In the genomic region with DNA sequence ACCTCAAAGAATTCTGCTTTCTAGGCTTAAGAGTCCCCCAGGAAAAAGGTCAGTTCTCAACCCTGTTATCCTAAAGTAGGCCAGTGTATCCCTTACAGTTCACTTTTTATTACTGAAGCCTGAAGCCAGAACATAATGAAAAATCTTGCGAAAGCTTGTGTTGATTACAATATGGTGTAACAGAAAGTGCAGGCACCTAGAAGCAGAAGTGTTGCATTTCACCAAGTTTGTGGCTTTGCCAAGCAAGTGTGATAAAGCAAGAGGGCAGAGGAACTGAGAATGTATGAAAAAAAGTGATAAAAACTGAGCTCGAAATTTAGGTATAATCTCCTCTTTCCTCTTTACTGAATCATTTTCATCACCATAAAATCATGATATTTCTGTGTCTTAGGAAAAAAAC, we compare ENCODE assay signal across 10 cellular contexts. TPM values are rescaled to one million over a fixed set of nuclear protein-coding genes. Genes with fewer than 3 reads are reported as not detected.
DNase-seq lines count a peak whose midpoint lies in the region; ATAC-seq and TF ChIP-seq lines count a peak whose summit lies in the region.
"Had no signal": no experiment of that assay in that cellular context is flagged by ENCODE, and none has a peak within 500 bp of the region (broad histone marks: within the 10 kb centered on the region; RNA-seq: fewer than 3 reads in every experiment).

No MANE protein-coding gene starts in this region.

- no peaks in the 10 kb centered on the region for H3K27me3 Mint-ChIP-seq in WTC11 (ENCODE audit: low read depth)

- H3K4me1 ChIP-seq in heart right ventricle (peaks cover 0 to 47% (median 7%) of the 10 kb centered on the region in 9 donors), upper lobe of right lung (peaks cover 4% of the 10 kb centered on the region), suprapubic skin (no peaks in the 10 kb centered on the region)

- H3K9me3 Mint-ChIP-seq in WTC11, result peaks cover 16% of the 10 kb centered on the region

- TF ChIP-seq CTCF in heart right ventricle (IDR thresholded peaks at IDR 0.05), result no peak
- TF ChIP-seq CTCF in WTC11 (IDR thresholded peaks at IDR 0.05), result no peak
- TF ChIP-seq CTCF in upper lobe of right lung (IDR thresholded peaks at IDR 0.05), result no peak
- TF ChIP-seq CTCF in suprapubic skin (IDR thresholded peaks at IDR 0.05), result no peak

- H3K36me3 ChIP-seq in heart right ventricle (peaks cover 0 to 11% (median 0%) of the 10 kb centered on the region in 9 donors), upper lobe of right lung (no peaks in the 10 kb centered on the region), suprapubic skin (no peaks in the 10 kb centered on the region)

- H3K4me3 ChIP-seq in heart right ventricle, result peak overlapping the region in 1 of 10 donors; percentile 2
- no peak overlapping the region for H3K4me3 ChIP-seq in upper lobe of right lung
- H3K4me3 ChIP-seq in suprapubic skin, result no peak overlapping the region
- H3K4me3 ChIP-seq: SK-N-MC had no signal

- H3K36me3 Mint-ChIP-seq in WTC11, result peaks cover 17% of the 10 kb centered on the region

- ATAC-seq in left cardiac atrium (peak; percentile 50 to 69), heart right ventricle (no peak), HG03135 (IDR thresholded peaks at IDR 0.05; ENCODE audit: unreplicated experiment) (peak; percentile 58), WTC11 (no peak), upper lobe of right lung (peak; percentile 84)
- ATAC-seq: left colon had no signal

- no peak for TF ChIP-seq EP300 in suprapubic skin (IDR thresholded peaks at IDR 0.05)

- WGBS in heart right ventricle, 2 donors, result 51 to 76% methylated on average over 2 of the region's 2 CpGs
- 73% methylated on average over 2 of the region's 2 CpGs for WGBS in suprapubic skin

- H3K27me3 ChIP-seq in heart right ventricle, result no peaks in the 10 kb centered on the region
- no peaks in the 10 kb centered on the region for H3K27me3 ChIP-seq in upper lobe of right lung
- no peaks in the 10 kb centered on the region for H3K27me3 ChIP-seq in suprapubic skin

- H3K4me1 Mint-ChIP-seq in WTC11, result peaks cover 9% of the 10 kb centered on the region

- intact Hi-C loops in left cardiac atrium (cut with DNase I), result no loop called here
- intact Hi-C loops in heart right ventricle (cut with DNase I), result no loop called here
- intact Hi-C loops in upper lobe of right lung (cut with DNase I), result no loop called here

- DNase-seq in left cardiac atrium (no peak), heart right ventricle (no peak), WTC11 (ENCODE audit: low spot score) (no peak), upper lobe of right lung (no peak), suprapubic skin (ENCODE audit: low spot score in 2 of 2) (no peak), epidermal melanocyte (ENCODE audit: insufficient read length, low spot score) (no peak), NCI-H2029 (lab: John Stamatoyannopoulos, UW) (no peak)
- DNase-seq: left colon had no signal

- POLR2A ChIA-PET in WTC11 (lab: Charles Lee), result no interaction called here

- no peak overlapping the region for H3K4me3 Mint-ChIP-seq in WTC11

- H3K9me3 ChIP-seq in heart right ventricle (peaks cover 0 to 15% (median 0%) of the 10 kb centered on the region in 11 donors), upper lobe of right lung (no peaks in the 10 kb centered on the region), suprapubic skin (no peaks in the 10 kb centered on the region)

- H3K27ac ChIP-seq in heart right ventricle (peak overlapping the region in 1 of 10 donors; percentile 80), upper lobe of right lung (no peak overlapping the region), suprapubic skin (no peak overlapping the region)
- H3K27ac ChIP-seq: SK-N-MC had no signal

- CTCF ChIA-PET in WTC11 (lab: Charles Lee), result interaction anchor here (0.9 to 1.1 kb wide), 2 partner anchors 17 to 28 kb away, joined by 3 to 7 read pairs; no protein-coding TSS in a partner anchor

- 0 out of 2 replicates have a peak overlapping the region, but pooled peaks have one; percentile 21 for H3K27ac Mint-ChIP-seq in WTC11

- TF ChIP-seq POLR2A in suprapubic skin (IDR thresholded peaks at IDR 0.05), result no peak

TF ChIP-seq in WTC11, 78 proteins besides CTCF, POLR2A, EP300 and RAD21:
- TF ChIP-seq ESRRA (CRISPR knock-in tag; IDR thresholded peaks at IDR 0.05; ENCODE audit: borderline replicate concordance) (no peak), PRRX2 (CRISPR knock-in tag; IDR thresholded peaks at IDR 0.05) (no peak), SMAD4 (CRISPR knock-in tag; IDR thresholded peaks at IDR 0.05) (no peak), JUN (CRISPR knock-in tag; IDR thresholded peaks at IDR 0.05) (no peak), GRHL2 (CRISPR knock-in tag; IDR thresholded peaks at IDR 0.05; ENCODE audit: insufficient replicate concordance, severe bottlenecking) (no peak)

RNA-seq across cellular contexts. Expression of gene AGTPBP1, which starts 26.2 kb away (rescaled TPM):
- total RNA-seq in left cardiac atrium (10 to 100 TPM; 40.8 to 42.9 TPM), heart right ventricle (10 to 100 TPM; 43.6 to 87.1 (median 56.4) TPM), WTC11 (2021) (53.6 to 54.7 TPM (median 54.4 TPM) in 3 replicates), upper lobe of right lung (51.7 TPM), suprapubic skin (10 to 100 TPM; 12.0 to 19.4 (median 15.7) TPM)
- 10 to 100 TPM in 1 of 2 donors, 1 to 10 TPM in 1; 9.7 to 11.6 TPM for polyA plus RNA-seq in heart right ventricle

Comparison
In these comparisons a context has a peak if more than half of its experiments do, and no peak if none do; other contexts are left out.
1. ATAC-seq: peak in left cardiac atrium (2 of 2), HG03135 (single experiment) and upper lobe of right lung (single experiment); none in heart right ventricle (0 of 8) and WTC11 (single experiment).